25 cellular contexts compared by ENCODE assay signal in the genomic region with DNA sequence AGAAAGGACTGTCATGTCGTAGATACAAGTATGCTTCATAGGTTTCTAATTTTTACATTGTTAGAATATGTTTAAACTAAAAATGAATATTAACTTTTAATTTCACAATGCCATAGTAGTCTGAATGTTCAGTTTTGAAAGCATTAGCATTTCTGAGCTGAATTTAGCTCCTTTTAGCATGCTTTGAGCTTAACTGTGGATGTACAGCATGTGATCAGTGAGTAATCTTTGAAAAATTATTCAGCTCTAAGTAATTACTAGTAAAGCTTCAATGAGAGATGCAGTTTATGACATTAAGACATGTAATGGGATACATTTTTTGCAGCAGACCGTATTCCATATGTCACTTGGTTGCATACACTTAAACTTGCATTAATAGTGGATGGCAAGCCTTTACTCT.
"Had no signal": no experiment of that assay in that cellular context is flagged by ENCODE, and none has a peak within 500 bp of the region (broad histone marks: within the 10 kb centered on the region; RNA-seq: fewer than 3 reads in every experiment).

No MANE protein-coding gene starts in this region.

- H3K27me3 ChIP-seq: colonic mucosa, esophagus muscularis mucosa, ovary, right lobe of liver, suprapubic skin, transverse colon, upper lobe of right lung, uterus had no signal

- ATAC-seq: left lobe of liver; natural killer cell; right lobe of liver; stimulated activated naive CD8-positive, alpha-beta T cell treated with anti-CD3 and anti-CD28 coated beads, Interleukin-15, amount 100 ng/mL, for 72 hours; upper lobe of right lung had no signal

- DNase-seq: colonic mucosa; effector memory CD4-positive, alpha-beta T cell; head of caudate nucleus; kidney; natural killer cell; occipital lobe; ovary; posterior cingulate gyrus; psoas muscle; retina; right lobe of liver; small intestine; stimulated activated CD4-positive, alpha-beta T cell treated with anti-CD3 and anti-CD28 coated beads, Interleukin-12 subunit alpha, Interleukin-12 subunit beta, amount 100 ng/mL, for 4 hours; stimulated activated CD4-positive, alpha-beta T cell treated with anti-CD3 and anti-CD28 coated beads, Interleukin-1b, Interleukin-23, amount 100 ng/mL, for 48 hours; stimulated activated CD4-positive, alpha-beta T cell treated with anti-CD3 and anti-CD28 coated beads, Interleukin-4, amount 100 ng/mL, for 1 hour; stimulated activated CD8-positive, alpha-beta memory T cell treated with anti-CD3 and anti-CD28 coated beads, Interleukin-4, amount 100 ng/mL, for 48 hours; stimulated activated naive CD4-positive, alpha-beta T cell; stimulated activated naive CD8-positive, alpha-beta T cell treated with anti-CD3 and anti-CD28 coated beads, Interleukin-15, amount 100 ng/mL, for 72 hours; transverse colon; upper lobe of right lung; uterus had no signal

- H3K4me1 ChIP-seq: colonic mucosa, psoas muscle, right lobe of liver, suprapubic skin, transverse colon, upper lobe of right lung, uterus had no signal

- H3K27ac ChIP-seq: colonic mucosa, esophagus muscularis mucosa, ovary, psoas muscle, right lobe of liver, suprapubic skin, transverse colon, upper lobe of right lung, uterus had no signal

- H3K36me3 ChIP-seq: colonic mucosa, esophagus muscularis mucosa, ovary, right lobe of liver, suprapubic skin, transverse colon, upper lobe of right lung, uterus had no signal

- H3K9me3 ChIP-seq: colonic mucosa, esophagus muscularis mucosa, ovary, psoas muscle, right lobe of liver, suprapubic skin, transverse colon, upper lobe of right lung, uterus had no signal

- H3K4me3 ChIP-seq: colonic mucosa, esophagus muscularis mucosa, lung, ovary, psoas muscle, right lobe of liver, suprapubic skin, transverse colon, upper lobe of right lung, uterus had no signal
